ENCODE assay signal across 17 cellular contexts in the genomic region with DNA sequence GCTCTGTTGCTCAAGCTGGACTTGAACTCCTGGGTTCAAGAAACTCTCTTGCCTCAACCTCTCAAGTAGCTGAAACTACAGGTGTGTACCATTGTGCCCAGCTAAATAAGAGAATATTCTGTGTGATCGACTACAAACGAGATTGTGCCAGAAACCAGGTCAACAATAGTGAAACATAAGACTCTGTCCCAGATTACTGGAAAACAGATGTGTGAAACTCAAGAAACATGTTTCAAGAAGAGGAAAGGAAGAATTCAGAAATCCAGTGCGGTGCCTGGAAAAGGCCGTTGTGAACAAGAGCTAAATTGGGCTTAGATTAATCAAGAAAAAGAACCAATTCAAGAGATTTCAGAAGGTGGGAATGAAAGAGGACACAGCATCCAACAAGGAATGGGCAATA. TPM values are rescaled to one million over a fixed set of nuclear protein-coding genes. Genes with fewer than 3 reads are reported as not detected.
DNase-seq lines count a peak whose midpoint lies in the region; ATAC-seq and TF ChIP-seq lines count a peak whose summit lies in the region.
"Had no signal": no experiment of that assay in that cellular context is flagged by ENCODE, and none has a peak within 500 bp of the region (broad histone marks: within the 10 kb centered on the region; RNA-seq: fewer than 3 reads in every experiment).

No MANE protein-coding gene starts in this region.

- TF ChIP-seq CTCF in AG10803 (conservative IDR thresholded peaks at IDR 0.05; ENCODE audit: low read length) (no peak), fibroblast of mammary gland (conservative IDR thresholded peaks at IDR 0.05; ENCODE audit: control insufficient read depth, insufficient read depth, low read depth, low read length) (no peak)

- H3K9me3 Mint-ChIP-seq in CD4-positive, alpha-beta memory T cell, result no peaks in the 10 kb centered on the region
- no peaks in the 10 kb centered on the region for H3K9me3 Mint-ChIP-seq in activated T-helper 1 cell treated with anti-CD3 and anti-CD28 coated beads, Interleukin-12 subunit alpha, Interleukin-12 subunit beta, Interleukin-2, Interleukin-4 antibody, amounts not matched to agents 30 ng/mL and 10 ng/mL and 1 ng/mL, durations not matched to agents 14 hours and 24 hours and 36 hours

- H3K4me3 ChIP-seq in AG10803 (ENCODE audit: low read length) (no peak overlapping the region), fibroblast of mammary gland (ENCODE audit: control insufficient read depth, low read depth, low read length) (no peak overlapping the region)
- no peak overlapping the region for H3K4me3 ChIP-seq in CD4-positive, alpha-beta memory T cell (ENCODE audit: low read length in 2 of 2)
- H3K4me3 ChIP-seq: upper lobe of right lung had no signal

- CTCF ChIA-PET in CD4-positive, alpha-beta memory T cell (lab: Charles Lee; ENCODE audit: partially characterized antibody), result interaction anchor here (1.0 to 6.6 kb wide), 6 partner anchors 8 to 118 kb away, joined by 3 to 60 read pairs (median 5); no protein-coding TSS in a partner anchor

- H3K36me3 ChIP-seq in CD4-positive, alpha-beta memory T cell (ENCODE audit: insufficient read depth, low read length), result peaks cover 31% of the 10 kb centered on the region
- H3K36me3 ChIP-seq: upper lobe of right lung had no signal

- no peaks in the 10 kb centered on the region for H3K27me3 Mint-ChIP-seq in CD4-positive, alpha-beta memory T cell
- H3K27me3 Mint-ChIP-seq in activated T-helper 1 cell treated with anti-CD3 and anti-CD28 coated beads, Interleukin-12 subunit alpha, Interleukin-12 subunit beta, Interleukin-2, Interleukin-4 antibody, amounts not matched to agents 30 ng/mL and 10 ng/mL and 1 ng/mL, durations not matched to agents 14 hours and 24 hours and 36 hours (ENCODE audit: insufficient read depth), result no peaks in the 10 kb centered on the region

- no peak for ATAC-seq in HG02763 (IDR thresholded peaks at IDR 0.05; ENCODE audit: unreplicated experiment)
- ATAC-seq: upper lobe of right lung had no signal

- DNase-seq in AG10803 (ENCODE audit: low read depth) (peak; percentile 56), fibroblast of mammary gland (ENCODE audit: low read depth) (peak; percentile 48), NCI-H1105 treated with DMSO at 0.1 percent for 48 hours (lab: John Stamatoyannopoulos, UW) (no peak), NCI-H1694 treated with DMSO at 0.1 percent for 48 hours (lab: John Stamatoyannopoulos, UW) (no peak)
- DNase-seq in CD4-positive, alpha-beta memory T cell, result no peak
- DNase-seq in activated T-helper 1 cell treated with anti-CD3 and anti-CD28 coated beads, Interleukin-12 subunit alpha, Interleukin-12 subunit beta, Interleukin-2, Interleukin-4 antibody, amounts not matched to agents 30 ng/mL and 10 ng/mL and 1 ng/mL, durations not matched to agents 14 hours and 24 hours and 36 hours (ENCODE audit: low spot score), result no peak
- DNase-seq: anterior cingulate cortex; erythroblast; H7; kidney glomerular epithelial cell; NCI-H524; retina; RPMI8226; stimulated activated CD4-positive, alpha-beta T cell treated with anti-CD3 and anti-CD28 coated beads, Interleukin-4, amount 100 ng/mL, for 4 hours; upper lobe of right lung had no signal

- H3K27ac ChIP-seq in CD4-positive, alpha-beta memory T cell (ENCODE audit: low read depth, low read length), result peak overlapping the region; percentile 39
- H3K27ac ChIP-seq: upper lobe of right lung had no signal

- H3K4me1 ChIP-seq in CD4-positive, alpha-beta memory T cell (ENCODE audit: insufficient read depth, low read length), result peaks cover 31% of the 10 kb centered on the region

- peaks cover 56 to 75% of the 10 kb centered on the region in 2 donors for H3K36me3 Mint-ChIP-seq in CD4-positive, alpha-beta memory T cell
- H3K36me3 Mint-ChIP-seq in activated T-helper 1 cell treated with anti-CD3 and anti-CD28 coated beads, Interleukin-12 subunit alpha, Interleukin-12 subunit beta, Interleukin-2, Interleukin-4 antibody, amounts not matched to agents 30 ng/mL and 10 ng/mL and 1 ng/mL, durations not matched to agents 14 hours and 24 hours and 36 hours (ENCODE audit: low read depth), result peaks cover 66% of the 10 kb centered on the region

- no peaks in the 10 kb centered on the region for H3K9me3 ChIP-seq in CD4-positive, alpha-beta memory T cell (ENCODE audit: control insufficient read depth in 1 of 2, low read length in 2 of 2)
- H3K9me3 ChIP-seq: upper lobe of right lung had no signal

- H3K27ac Mint-ChIP-seq in CD4-positive, alpha-beta memory T cell, result peak overlapping the region; percentile 87 to 98 (median 91)
- H3K27ac Mint-ChIP-seq in activated T-helper 1 cell treated with anti-CD3 and anti-CD28 coated beads, Interleukin-12 subunit alpha, Interleukin-12 subunit beta, Interleukin-2, Interleukin-4 antibody, amounts not matched to agents 30 ng/mL and 10 ng/mL and 1 ng/mL, durations not matched to agents 14 hours and 24 hours and 36 hours, result peak overlapping the region; percentile 79
- H3K27ac Mint-ChIP-seq: B cell had no signal

- peaks cover 27 to 37% (median 35%) of the 10 kb centered on the region in 4 donors for H3K4me1 Mint-ChIP-seq in CD4-positive, alpha-beta memory T cell
- H3K4me1 Mint-ChIP-seq in activated T-helper 1 cell treated with anti-CD3 and anti-CD28 coated beads, Interleukin-12 subunit alpha, Interleukin-12 subunit beta, Interleukin-2, Interleukin-4 antibody, amounts not matched to agents 30 ng/mL and 10 ng/mL and 1 ng/mL, durations not matched to agents 14 hours and 24 hours and 36 hours (ENCODE audit: low read depth), result peaks cover 51% of the 10 kb centered on the region
- H3K4me1 Mint-ChIP-seq: B cell had no signal

- intact Hi-C loops in CD4-positive, alpha-beta memory T cell (cut with micrococcal nuclease), result no loop called here
- intact Hi-C loops in activated T-helper 1 cell treated with anti-CD3 and anti-CD28 coated beads, Interleukin-12 subunit alpha, Interleukin-12 subunit beta, Interleukin-2, Interleukin-4 antibody, amounts not matched to agents 30 ng/mL and 10 ng/mL and 1 ng/mL, durations not matched to agents 14 hours and 24 hours and 36 hours (cut with micrococcal nuclease), result no loop called here

- H3K4me3 Mint-ChIP-seq in CD4-positive, alpha-beta memory T cell, result peak overlapping the region in 3 of 8 donors; percentile 27 to 45 (median 31)
- no peak overlapping the region for H3K4me3 Mint-ChIP-seq in activated T-helper 1 cell treated with anti-CD3 and anti-CD28 coated beads, Interleukin-12 subunit alpha, Interleukin-12 subunit beta, Interleukin-2, Interleukin-4 antibody, amounts not matched to agents 30 ng/mL and 10 ng/mL and 1 ng/mL, durations not matched to agents 14 hours and 24 hours and 36 hours
- H3K4me3 Mint-ChIP-seq: B cell had no signal

- H3K27me3 ChIP-seq in CD4-positive, alpha-beta memory T cell (ENCODE audit: insufficient read depth, low read length), result no peaks in the 10 kb centered on the region
- H3K27me3 ChIP-seq: upper lobe of right lung had no signal

- POLR2A ChIA-PET in CD4-positive, alpha-beta memory T cell (lab: Charles Lee; ENCODE audit: partially characterized antibody), result interaction anchor here (1.1 to 3.3 kb wide), 12 partner anchors 8 to 157 kb away, joined by 3 to 24 read pairs (median 10); partner anchors contain the start of genes GLS, STAT1 and STAT4

RNA-seq across cellular contexts. Expression of gene STAT1, which starts 23.4 kb away (rescaled TPM):
- 100 to 1,000 TPM; 130 TPM for total RNA-seq in CD4-positive, alpha-beta memory T cell
- 100 to 1,000 TPM; 221 to 230 TPM for polyA plus RNA-seq in CD4-positive, alpha-beta memory T cell
- total RNA-seq in activated T-helper 1 cell treated with anti-CD3 and anti-CD28 coated beads, Interleukin-12 subunit alpha, Interleukin-12 subunit beta, Interleukin-2, Interleukin-4 antibody, amounts not matched to agents 30 ng/mL and 10 ng/mL and 1 ng/mL, durations not matched to agents 14 hours and 24 hours and 36 hours, result 129 and 136 TPM in 2 replicates

Comparison
In these comparisons a context has a peak if more than half of its experiments do, and no peak if none do; other contexts are left out.
1. DNase-seq: peak in AG10803 (single experiment) and fibroblast of mammary gland (single experiment); none in CD4-positive, alpha-beta memory T cell (0 of 5), activated T-helper 1 cell treated with anti-CD3 and anti-CD28 coated beads, Interleukin-12 subunit alpha, Interleukin-12 subunit beta, Interleukin-2, Interleukin-4 antibody, amounts not matched to agents 30 ng/mL and 10 ng/mL and 1 ng/mL, durations not matched to agents 14 hours and 24 hours and 36 hours (single experiment), NCI-H1105 treated with DMSO at 0.1 percent for 48 hours (single experiment) and NCI-H1694 treated with DMSO at 0.1 percent for 48 hours (single experiment).